9 cellular contexts compared by ENCODE assay signal in genomic region chr3:5197022-5197421, GRCh38. TPM values are rescaled to one million over a fixed set of nuclear protein-coding genes. Genes with fewer than 3 reads are reported as not detected.
DNase-seq lines count a peak whose midpoint lies in the region; ATAC-seq and TF ChIP-seq lines count a peak whose summit lies in the region.
"Had no signal": no experiment of that assay in that cellular context is flagged by ENCODE, and none has a peak within 500 bp of the region (broad histone marks: within the 10 kb centered on the region; RNA-seq: fewer than 3 reads in every experiment).

No MANE protein-coding gene starts in this region.

- no peaks in the 10 kb centered on the region for H3K9me3 Mint-ChIP-seq in progenitor cell of endocrine pancreas (ENCODE audit: low read depth)

- H3K27me3 ChIP-seq in Panc1 (ENCODE audit: control insufficient read depth, insufficient read depth, low read length) (no peaks in the 10 kb centered on the region), ovary (no peaks in the 10 kb centered on the region)

- DNase-seq in EL, result peak; percentile 39
- DNase-seq in Panc1 (ENCODE audit: low read depth, low spot score), result no peak
- peak; percentile 80 for DNase-seq in epithelial cell of esophagus (ENCODE audit: low read depth)
- DNase-seq in progenitor cell of endocrine pancreas (ENCODE audit: low spot score, unreplicated experiment), result no peak
- DNase-seq in GM20000 (ENCODE audit: low spot score), result no peak
- DNase-seq in SW480 (ENCODE audit: low spot score), result no peak
- no peak for DNase-seq in ovary
- no peak for DNase-seq in AML-193 (lab: John Stamatoyannopoulos, UW)
- DNase-seq: NCI-H1105 had no signal

- no peak for TF ChIP-seq POLR2A in ovary (IDR thresholded peaks at IDR 0.05)

- no peak for TF ChIP-seq EP300 in ovary (IDR thresholded peaks at IDR 0.05)

- peak overlapping the region; percentile 29 for H3K27ac Mint-ChIP-seq in progenitor cell of endocrine pancreas

- in situ Hi-C loops in Panc1 (cut with HindIII; ENCODE audit: low pct_unique_long_range_greater_than_20kb, low sequenced_read_pairs), result no loop called here

- no peak overlapping the region for H3K4me3 Mint-ChIP-seq in progenitor cell of endocrine pancreas (ENCODE audit: low read depth)

- H3K4me3 ChIP-seq in Panc1 (ENCODE audit: low read depth in 2 of 2, low read length in 2 of 2) (no peak overlapping the region), epithelial cell of esophagus (ENCODE audit: low read length) (peak overlapping the region; percentile 32), ovary (no peak overlapping the region)

- whole genome bisulfite sequencing in ovary, 3 donors, result 81 to 87% (median 85%) methylated on average over 4 of the region's 4 CpGs

- peaks cover 13% of the 10 kb centered on the region for H3K4me1 Mint-ChIP-seq in progenitor cell of endocrine pancreas (ENCODE audit: low read depth)

- no TSS peak for BruUV-seq in Panc1 (replicated peaks; lab: Mats Ljungman, UMichigan)

- POLR2A ChIA-PET in Panc1 (lab: Charles Lee), result no interaction called here

- intact Hi-C loops in Panc1 (cut with micrococcal nuclease; ENCODE audit: unreplicated experiment) (no loop called here), ovary (cut with DNase I) (no loop called here)

- H3K27me3 Mint-ChIP-seq in progenitor cell of endocrine pancreas, result no peaks in the 10 kb centered on the region

- H3K9me3 ChIP-seq in Panc1 (ENCODE audit: control insufficient read depth, insufficient read depth, low read depth, low read length) (no peaks in the 10 kb centered on the region), ovary (no peaks in the 10 kb centered on the region)

- peak overlapping the region; percentile 74; the same call in 1 of the 2 replicates for H3K27ac ChIP-seq in Panc1 (ENCODE audit: low read length)
- H3K27ac ChIP-seq in ovary, result no peak overlapping the region

- CTCF ChIA-PET in Panc1 (lab: Charles Lee), result no interaction called here

- peaks cover 14% of the 10 kb centered on the region; the same call in 1 of the 2 replicates for H3K4me1 ChIP-seq in Panc1 (ENCODE audit: control insufficient read depth, insufficient read depth, low read length)
- no peaks in the 10 kb centered on the region for H3K4me1 ChIP-seq in ovary (ENCODE audit: insufficient read depth)

- H3K36me3 Mint-ChIP-seq in progenitor cell of endocrine pancreas (ENCODE audit: insufficient read depth), result peaks cover 28% of the 10 kb centered on the region

- ATAC-seq in Panc1, result no peak

- TF ChIP-seq CTCF in Panc1 (IDR thresholded peaks at IDR 0.05) (no peak), epithelial cell of esophagus (IDR thresholded peaks at IDR 0.05; ENCODE audit: insufficient read depth, low read depth, low read length, missing control alignments) (no peak), progenitor cell of endocrine pancreas (IDR thresholded peaks at IDR 0.05; ENCODE audit: unreplicated experiment) (no peak), GM20000 (IDR thresholded peaks at IDR 0.05; ENCODE audit: extremely low read depth, missing control alignments) (no peak), ovary (IDR thresholded peaks at IDR 0.05) (no peak)

- H3K36me3 ChIP-seq in Panc1 (ENCODE audit: control insufficient read depth, insufficient read depth, low read length) (peaks cover 4% of the 10 kb centered on the region; the same call in 1 of the 2 replicates), ovary (no peaks in the 10 kb centered on the region)

RNA-seq across cellular contexts. Expression of gene EDEM1, which starts 9.5 kb away (rescaled TPM):
- 44.6 TPM for total RNA-seq in Panc1 (2021; ENCODE audit: unreplicated experiment)
- 14.6 TPM for polyA plus RNA-seq in Panc1 (2012; ENCODE audit: insufficient read length)
- 24.1 and 25.4 TPM in 2 replicates for total RNA-seq in progenitor cell of endocrine pancreas
- total RNA-seq in ovary, result 10 to 100 TPM; 19.5 to 43.4 (median 31.5) TPM
- polyA plus RNA-seq in ovary, result 10 to 100 TPM; 11.5 to 14.3 TPM

Comparison
In these comparisons a context has a peak if more than half of its experiments do, and no peak if none do; other contexts are left out.
1. DNase-seq: peak in EL (single experiment) and epithelial cell of esophagus (single experiment); none in Panc1 (single experiment), progenitor cell of endocrine pancreas (single experiment), GM20000 (single experiment), SW480 (single experiment), ovary (0 of 5) and AML-193 (0 of 2).